ENCODE assay signal across 20 cellular contexts in the genomic region with DNA sequence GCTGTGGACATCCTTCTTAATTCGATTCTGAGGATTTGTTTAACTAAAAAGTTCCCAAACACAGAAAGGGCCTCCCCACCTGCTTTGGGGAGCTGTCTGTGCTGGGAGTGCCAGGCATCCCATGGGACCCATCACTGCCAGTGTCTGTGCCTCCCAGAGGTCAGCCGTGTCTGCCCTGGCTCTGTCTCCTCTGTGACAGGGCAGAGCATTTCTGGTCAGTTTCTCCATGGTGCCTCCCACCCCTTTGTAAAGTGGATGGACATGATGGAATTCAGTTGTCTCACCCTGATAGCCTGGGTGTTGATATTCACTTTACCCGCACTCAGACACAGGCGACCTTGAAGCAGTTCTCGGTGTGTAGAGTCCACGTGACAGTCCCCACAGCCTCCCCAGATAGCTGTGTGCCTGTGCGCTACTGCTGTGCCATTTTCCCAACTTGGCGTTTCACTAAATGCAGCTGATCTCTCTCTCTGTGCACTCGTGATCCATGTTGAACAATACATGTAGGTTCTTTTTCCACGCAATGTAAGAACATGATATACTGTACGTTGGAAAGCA.
DNase-seq lines count a peak whose midpoint lies in the region; ATAC-seq, FAIRE-seq and TF ChIP-seq lines count a peak whose summit lies in the region.
"Had no signal": no experiment of that assay in that cellular context is flagged by ENCODE, and none has a peak within 500 bp of the region (broad histone marks: within the 10 kb centered on the region; RNA-seq: fewer than 3 reads in every experiment).

No MANE protein-coding gene starts in this region.

- 80% methylated on average over 11 of the region's 11 CpGs for WGBS in GM12878 (ENCODE audit: insufficient coverage, insufficient replicate concordance, low lambda C conversion rate, missing lambda C conversion rate)

- ATAC-seq in Panc1 (no peak), GM12878 (no peak), left cardiac atrium (peak; percentile 70 to 80), gastrocnemius medialis (no peak)

- H3K9ac ChIP-seq in GM12878 (ENCODE audit: control insufficient read depth, insufficient read depth, low read length): no peak overlapping the region

- POLR2A ChIA-PET in Panc1 (lab: Charles Lee) (interaction anchor here (0.6 kb wide), 1 partner anchor 9 kb away, joined by 3 read pairs; no protein-coding TSS in a partner anchor), GM12878 (lab: Charles Lee) (no interaction called here)

- H3K79me2 ChIP-seq in GM12878 (ENCODE audit: control insufficient read depth, insufficient read depth, low read length): no peaks in the 10 kb centered on the region

- H3K9me3 Mint-ChIP-seq in T-helper 2 cell treated with Interferon-gamma antibody and Interleukin-4, amounts not matched to agents 5 μg/mL and 100 μg/mL, for 36 hours: no peaks in the 10 kb centered on the region
- H3K9me3 Mint-ChIP-seq: CD4-positive, alpha-beta T cell had no signal

- intact Hi-C loops in Panc1 (cut with micrococcal nuclease; ENCODE audit: unreplicated experiment) (no loop called here), GM12878 (cut with micrococcal nuclease; ENCODE audit: unreplicated experiment) (no loop called here), left cardiac atrium (cut with DNase I) (no loop called here), gastrocnemius medialis (cut with DNase I; ENCODE audit: low total_unique reads) (no loop called here)

- no peak overlapping the region for H2AFZ ChIP-seq in GM12878 (ENCODE audit: control insufficient read depth, low read depth, low read length)

- H3K4me2 ChIP-seq in GM12878 (ENCODE audit: control insufficient read depth, insufficient read depth): no peak overlapping the region

- no peak for DNase-seq in Panc1 (ENCODE audit: low read depth, low spot score)
- no peak for DNase-seq in GM12878 (ENCODE audit: low read depth, low spot score)
- no peak for DNase-seq in left cardiac atrium
- no peak for DNase-seq in gastrocnemius medialis
- no peak for DNase-seq in T-helper 2 cell treated with Interferon-gamma antibody and Interleukin-4, amounts not matched to agents 5 μg/mL and 100 μg/mL, for 36 hours (ENCODE audit: low spot score)
- no peak for DNase-seq in GM12892 (ENCODE audit: insufficient read length)
- no peak for DNase-seq in stimulated activated CD4-positive, alpha-beta T cell treated with anti-CD3 and anti-CD28 coated beads, Interleukin-2, amount 100 ng/mL, for 24 hours
- DNase-seq: CD4-positive, alpha-beta T cell; COR-L47; DMS79; Karpas-422; NCI-H1694; NCI-H2081; NCI-H2171; NCI-H345; NCI-H524; NCI-H82; OCI-M1; SHP77 had no signal

- H3K4me1 ChIP-seq in Panc1 (ENCODE audit: control insufficient read depth, insufficient read depth, low read length) (no peaks in the 10 kb centered on the region), GM12878 (ENCODE audit: control insufficient read depth, insufficient read depth, low read length) (peaks cover 15% of the 10 kb centered on the region), gastrocnemius medialis (peaks cover 16 to 33% of the 10 kb centered on the region in 2 donors)

- no peaks in the 10 kb centered on the region for H3K36me3 ChIP-seq in Panc1 (ENCODE audit: control insufficient read depth, insufficient read depth, low read length)
- peaks cover 0 to 6% of the 10 kb centered on the region in 2 experiments; a peak in 2 of 4 replicates for H3K36me3 ChIP-seq in GM12878 (ENCODE audit: control insufficient read depth in 2 of 2, insufficient read depth in 2 of 2, low read length in 1 of 2)
- peaks cover 0 to 17% of the 10 kb centered on the region in 2 donors for H3K36me3 ChIP-seq in gastrocnemius medialis

- H3K36me3 Mint-ChIP-seq in T-helper 2 cell treated with Interferon-gamma antibody and Interleukin-4, amounts not matched to agents 5 μg/mL and 100 μg/mL, for 36 hours (ENCODE audit: low read depth): peaks cover 17% of the 10 kb centered on the region

- SMC1A ChIA-PET in GM12878 (lab: Charles Lee; ENCODE audit: uncharacterized antibody, unreplicated experiment): no interaction called here

- no peak for TF ChIP-seq CTCF in Panc1 (IDR thresholded peaks at IDR 0.05)
- TF ChIP-seq CTCF in GM12878 (IDR thresholded peaks at IDR 0.05 in 2 of 3, conservative IDR thresholded peaks at IDR 0.05 in 1 of 3; ENCODE audit: control insufficient read depth in 2 of 3, extremely low read depth in 1 of 3, insufficient read depth in 1 of 3, low read depth in 3 of 3, low read length in 3 of 3): no peak
- TF ChIP-seq CTCF in gastrocnemius medialis (IDR thresholded peaks at IDR 0.05 in 4 of 5, conservative IDR thresholded peaks at IDR 0.05 in 1 of 5): no peak

- TF ChIP-seq POLR2A in GM12878 (IDR thresholded peaks at IDR 0.05; ENCODE audit: low read depth, low read length): no peak
- TF ChIP-seq POLR2A in gastrocnemius medialis (IDR thresholded peaks at IDR 0.05): no peak
- TF ChIP-seq POLR2A in GM12892 (IDR thresholded peaks at IDR 0.05; ENCODE audit: low read depth, low read length): no peak

- CTCF ChIA-PET in Panc1 (lab: Charles Lee): interaction anchor here (0.6 kb wide), 1 partner anchor 22 kb away, joined by 3 read pairs; no protein-coding TSS in a partner anchor
- CTCF ChIA-PET in GM12878 (lab: Yijun Ruan, JAX): interaction anchor here (2.2 kb wide), 1 partner anchor 71 kb away, joined by 6 read pairs; no protein-coding TSS in a partner anchor

- H4K20me1 ChIP-seq in GM12878 (ENCODE audit: control insufficient read depth, insufficient read depth): no peaks in the 10 kb centered on the region

- FAIRE-seq in GM12878 (lab: Jason Lieb, UNC): no peak
- FAIRE-seq in GM12892 (lab: Jason Lieb, UNC): no peak
- FAIRE-seq: H54 had no signal

- no peak for TF ChIP-seq EP300 in GM12878 (IDR thresholded peaks at IDR 0.05; ENCODE audit: borderline replicate concordance in 1 of 2, control insufficient read depth in 1 of 2, low read depth in 2 of 2, low read length in 2 of 2)

- H3K27ac ChIP-seq in Panc1 (ENCODE audit: low read length) (no peak overlapping the region), GM12878 (ENCODE audit: control insufficient read depth, insufficient read depth) (no peak overlapping the region), gastrocnemius medialis (peak overlapping the region; percentile 59 to 79 (median 72))

- H3K27me3 ChIP-seq in Panc1 (ENCODE audit: control insufficient read depth, insufficient read depth, low read length) (no peaks in the 10 kb centered on the region), GM12878 (replicated peaks in 1 of 2; ENCODE audit: control insufficient read depth in 2 of 2, insufficient read depth in 2 of 2, low read length in 1 of 2) (no peaks in the 10 kb centered on the region), gastrocnemius medialis (no peaks in the 10 kb centered on the region)

- H3K27me3 Mint-ChIP-seq in T-helper 2 cell treated with Interferon-gamma antibody and Interleukin-4, amounts not matched to agents 5 μg/mL and 100 μg/mL, for 36 hours (ENCODE audit: low read depth): no peaks in the 10 kb centered on the region
- H3K27me3 Mint-ChIP-seq: CD4-positive, alpha-beta T cell had no signal

- BruUV-seq in Panc1 (replicated peaks; lab: Mats Ljungman, UMichigan) (TSS peak; percentile 48), GM12878 (replicated peaks; lab: Mats Ljungman, UMichigan) (TSS peak; percentile 20)

- no peak overlapping the region for H3K4me3 ChIP-seq in Panc1 (ENCODE audit: low read depth in 2 of 2, low read length in 2 of 2)
- H3K4me3 ChIP-seq in GM12878: no peak overlapping the region
- no peak overlapping the region for H3K4me3 ChIP-seq in gastrocnemius medialis

- no peak for TF ChIP-seq RAD21 in GM12878 (IDR thresholded peaks at IDR 0.05; ENCODE audit: insufficient read depth, low read depth, low read length)

- no peak overlapping the region for H3K27ac Mint-ChIP-seq in T-helper 2 cell treated with Interferon-gamma antibody and Interleukin-4, amounts not matched to agents 5 μg/mL and 100 μg/mL, for 36 hours
- H3K27ac Mint-ChIP-seq: CD4-positive, alpha-beta T cell had no signal

- RAD21 ChIA-PET in GM12878 (lab: Charles Lee; ENCODE audit: unreplicated experiment): interaction anchor here (0.7 to 1.1 kb wide), 2 partner anchors 69 to 71 kb away, joined by 4 to 5 read pairs; a partner anchor contains a TSS

- H3K9me3 ChIP-seq in Panc1 (ENCODE audit: control insufficient read depth, insufficient read depth, low read depth, low read length) (no peaks in the 10 kb centered on the region), GM12878 (replicated peaks; ENCODE audit: control insufficient read depth, insufficient read depth, low read length) (no peaks in the 10 kb centered on the region), gastrocnemius medialis (no peaks in the 10 kb centered on the region)

- in situ Hi-C loops in Panc1 (cut with HindIII; ENCODE audit: low pct_unique_long_range_greater_than_20kb, low sequenced_read_pairs): no loop called here
- in situ Hi-C loops in GM12878 (cut with MboI): no loop called here
- in situ Hi-C loops in gastrocnemius medialis (cut with MboI; ENCODE audit: low sequenced_read_pairs in 4 of 4): no loop called here

- H3K4me1 Mint-ChIP-seq in T-helper 2 cell treated with Interferon-gamma antibody and Interleukin-4, amounts not matched to agents 5 μg/mL and 100 μg/mL, for 36 hours (ENCODE audit: low read depth): peaks cover 7% of the 10 kb centered on the region

- no peak overlapping the region for H3K4me3 Mint-ChIP-seq in T-helper 2 cell treated with Interferon-gamma antibody and Interleukin-4, amounts not matched to agents 5 μg/mL and 100 μg/mL, for 36 hours
- H3K4me3 Mint-ChIP-seq: CD4-positive, alpha-beta T cell had no signal

TF ChIP-seq in GM12878, 131 proteins besides CTCF, POLR2A, EP300 and RAD21 (continues in another document):
- TF ChIP-seq MTA2 (IDR thresholded peaks at IDR 0.05; ENCODE audit: low read depth) (no peak), JUNB (IDR thresholded peaks at IDR 0.05) (no peak)
- TF ChIP-seq, protein P1, sequence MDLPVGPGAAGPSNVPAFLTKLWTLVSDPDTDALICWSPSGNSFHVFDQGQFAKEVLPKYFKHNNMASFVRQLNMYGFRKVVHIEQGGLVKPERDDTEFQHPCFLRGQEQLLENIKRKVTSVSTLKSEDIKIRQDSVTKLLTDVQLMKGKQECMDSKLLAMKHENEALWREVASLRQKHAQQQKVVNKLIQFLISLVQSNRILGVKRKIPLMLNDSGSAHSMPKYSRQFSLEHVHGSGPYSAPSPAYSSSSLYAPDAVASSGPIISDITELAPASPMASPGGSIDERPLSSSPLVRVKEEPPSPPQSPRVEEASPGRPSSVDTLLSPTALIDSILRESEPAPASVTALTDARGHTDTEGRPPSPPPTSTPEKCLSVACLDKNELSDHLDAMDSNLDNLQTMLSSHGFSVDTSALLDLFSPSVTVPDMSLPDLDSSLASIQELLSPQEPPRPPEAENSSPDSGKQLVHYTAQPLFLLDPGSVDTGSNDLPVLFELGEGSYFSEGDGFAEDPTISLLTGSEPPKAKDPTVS (IDR thresholded peaks at IDR 0.05; ENCODE audit: low read depth, low read length): no peak

Comparison
In these comparisons a context has a peak if more than half of its experiments do, and no peak if none do; other contexts are left out.
1. ATAC-seq: peak in left cardiac atrium (2 of 2); none in Panc1 (single experiment), GM12878 (single experiment) and gastrocnemius medialis (0 of 2).
2. H3K27ac ChIP-seq: peak in gastrocnemius medialis (4 of 4); none in Panc1 (single experiment) and GM12878 (single experiment).